ENCODE assay signal across 1 cellular context in genomic region chr16:10608687-10609409, GRCh38.
TF ChIP-seq lines count a peak whose summit lies in the region.

No MANE protein-coding gene starts in this region.

TF ChIP-seq in HepG2, 621 proteins besides CTCF, POLR2A, EP300 and RAD21 (continued from another document and continues in another):
- TF ChIP-seq LRRFIP1 (CRISPR knock-in tag; conservative IDR thresholded peaks at IDR 0.05): no peak
- TF ChIP-seq CHCHD3 (CRISPR knock-in tag; IDR thresholded peaks at IDR 0.05): no peak
- TF ChIP-seq ARID3A (IDR thresholded peaks at IDR 0.05; ENCODE audit: low read depth, low read length): no peak
- no peak for TF ChIP-seq SKI (IDR thresholded peaks at IDR 0.05; ENCODE audit: partially characterized antibody)
- no peak for TF ChIP-seq ZNF280B (CRISPR knock-in tag; IDR thresholded peaks at IDR 0.05; ENCODE audit: borderline replicate concordance)
- TF ChIP-seq ZSCAN5A (CRISPR knock-in tag; IDR thresholded peaks at IDR 0.05; ENCODE audit: borderline replicate concordance): no peak
- TF ChIP-seq MYNN (CRISPR knock-in tag; IDR thresholded peaks at IDR 0.05; ENCODE audit: low read depth): no peak
- peak; percentile 85; the same call in 1 of the 2 replicates for TF ChIP-seq KDM5B (CRISPR knock-in tag; IDR thresholded peaks at IDR 0.05; ENCODE audit: borderline replicate concordance)
- TF ChIP-seq E2F5 (CRISPR knock-in tag; conservative IDR thresholded peaks at IDR 0.05): no peak
- TF ChIP-seq RFX1 (IDR thresholded peaks at IDR 0.05): no peak
- no peak for TF ChIP-seq SPEN (CRISPR knock-in tag; IDR thresholded peaks at IDR 0.05; ENCODE audit: low read depth)
- no peak for TF ChIP-seq ZFP37 (CRISPR knock-in tag; IDR thresholded peaks at IDR 0.05; ENCODE audit: borderline replicate concordance)
- no peak for TF ChIP-seq ZNF547 (CRISPR knock-in tag; IDR thresholded peaks at IDR 0.05)
- TF ChIP-seq IKZF1 (IDR thresholded peaks at IDR 0.05): no peak
- TF ChIP-seq ZFP41 (CRISPR knock-in tag; IDR thresholded peaks at IDR 0.05; ENCODE audit: borderline replicate concordance): no peak
- TF ChIP-seq HNF1A (IDR thresholded peaks at IDR 0.05; ENCODE audit: low read depth): no peak
- no peak for TF ChIP-seq HNF1A (CRISPR knock-in tag; IDR thresholded peaks at IDR 0.05; ENCODE audit: borderline replicate concordance)
- TF ChIP-seq SIX4 (CRISPR knock-in tag; IDR thresholded peaks at IDR 0.05): no peak
- no peak; the same call in 1 of the 2 replicates for TF ChIP-seq TBX2 (CRISPR knock-in tag; IDR thresholded peaks at IDR 0.05; ENCODE audit: borderline replicate concordance)
- no peak for TF ChIP-seq DNMT1 (CRISPR knock-in tag; IDR thresholded peaks at IDR 0.05)
- no peak for TF ChIP-seq ZNF816 (CRISPR knock-in tag; IDR thresholded peaks at IDR 0.05; ENCODE audit: borderline replicate concordance)
- TF ChIP-seq ZNF530 (CRISPR knock-in tag; IDR thresholded peaks at IDR 0.05; ENCODE audit: low read depth): no peak
- TF ChIP-seq ZKSCAN5 (CRISPR knock-in tag; IDR thresholded peaks at IDR 0.05): 0 out of 2 replicates have a peak, but pooled peaks have one; percentile 46
- TF ChIP-seq ZNF557 (CRISPR knock-in tag; IDR thresholded peaks at IDR 0.05): no peak
- no peak for TF ChIP-seq HOMEZ (CRISPR knock-in tag; IDR thresholded peaks at IDR 0.05; ENCODE audit: low read depth)
- no peak for TF ChIP-seq FOXO1 (CRISPR knock-in tag; IDR thresholded peaks at IDR 0.05)
- no peak for TF ChIP-seq NR3C1 (CRISPR knock-in tag; IDR thresholded peaks at IDR 0.05)
- peak; percentile 36; the same call in 1 of the 2 replicates for TF ChIP-seq UBTF (CRISPR knock-in tag; IDR thresholded peaks at IDR 0.05)
- TF ChIP-seq MIXL1 (CRISPR knock-in tag; IDR thresholded peaks at IDR 0.05): no peak
- no peak for TF ChIP-seq HOXA3 (CRISPR knock-in tag; IDR thresholded peaks at IDR 0.05)
- TF ChIP-seq ZBTB4 (CRISPR knock-in tag; IDR thresholded peaks at IDR 0.05; ENCODE audit: borderline replicate concordance): peak; percentile 59; the same call in 1 of the 2 replicates
- no peak for TF ChIP-seq ZNF883 (CRISPR knock-in tag; IDR thresholded peaks at IDR 0.05; ENCODE audit: not compliant biosample characterization)
- no peak for TF ChIP-seq ZSCAN12 (CRISPR knock-in tag; IDR thresholded peaks at IDR 0.05)
- no peak; the same call in 1 of the 2 replicates for TF ChIP-seq HDAC2 (CRISPR knock-in tag; IDR thresholded peaks at IDR 0.05)
- TF ChIP-seq ARNT (IDR thresholded peaks at IDR 0.05): no peak
- no peak for TF ChIP-seq ZNF703 (CRISPR knock-in tag; IDR thresholded peaks at IDR 0.05; ENCODE audit: borderline replicate concordance)
- TF ChIP-seq SOX6 (IDR thresholded peaks at IDR 0.05): no peak
- TF ChIP-seq SOX6 (CRISPR knock-in tag; IDR thresholded peaks at IDR 0.05): peak; percentile 23; the same call in 1 of the 2 replicates
- no peak for TF ChIP-seq FOSL1 (CRISPR knock-in tag; IDR thresholded peaks at IDR 0.05; ENCODE audit: borderline replicate concordance)
- TF ChIP-seq ZNF709 (CRISPR knock-in tag; IDR thresholded peaks at IDR 0.05): no peak
